Comparison of ENCODE assay signal across 8 cellular contexts in genomic region chr11:73308003-73308962, GRCh38. TPM values are rescaled to one million over a fixed set of nuclear protein-coding genes. Genes with fewer than 3 reads are reported as not detected.
DNase-seq lines count a peak whose midpoint lies in the region; ATAC-seq, FAIRE-seq and TF ChIP-seq lines count a peak whose summit lies in the region.

ARHGEF17 (plus strand) TSS chr11:73308276; CDS start chr11:73308639, 363 bp downstream.

- peak within 1 kb of the TSS; percentile 86 for H3K4me3 Mint-ChIP-seq in chondrocyte (ENCODE audit: unreplicated experiment)

- H3K36me3 ChIP-seq in HEK293 (ENCODE audit: control insufficient read depth in 2 of 2, insufficient read depth in 1 of 2, low read length in 2 of 2) (no peaks in the 10 kb centered on the region), small intestine (ENCODE audit: control insufficient read depth in 2 of 2, insufficient read depth in 2 of 2, low read length in 2 of 2) (no peaks in the 10 kb centered on the region)

- H3K27ac ChIP-seq in HEK293 (ENCODE audit: extremely low read depth, low read depth, low read length), result peak within 1 kb of the TSS; percentile 80
- peak within 1 kb of the TSS; percentile 13 to 95 for H3K27ac ChIP-seq in small intestine (ENCODE audit: low read depth in 1 of 2, low read length in 1 of 2)

- H3K4me1 ChIP-seq in HEK293 (ENCODE audit: control insufficient read depth, insufficient read depth, low read length), result 0 out of 2 replicates have a peak, but pooled peaks cover 3% of the 10 kb centered on the region
- no peaks in the 10 kb centered on the region for H3K4me1 ChIP-seq in small intestine (ENCODE audit: control insufficient read depth in 2 of 2, insufficient read depth in 1 of 2, low read depth in 1 of 2, low read length in 1 of 2)

- TF ChIP-seq CTCF in GM12864 (IDR thresholded peaks at IDR 0.05; ENCODE audit: low read depth, low read length, missing control alignments) (no peak), HEK293 (tag by site-specific recombination; IDR thresholded peaks at IDR 0.05) (no peak), chondrocyte (IDR thresholded peaks at IDR 0.05) (no peak)

- POLR2A ChIA-PET in HEK293 (lab: Yijun Ruan, JAX), result interaction anchor here (0.6 to 3.6 kb wide), 18 partner anchors 9 to 863 kb away, joined by 3 to 32 read pairs (median 6); partner anchors contain the start of genes C2CD3, PPME1 and RELT

- H3K4me1 Mint-ChIP-seq in chondrocyte (ENCODE audit: low read depth), result peaks cover 45% of the 10 kb centered on the region

- H3K27me3 Mint-ChIP-seq in chondrocyte (ENCODE audit: low read depth), result no peaks in the 10 kb centered on the region

- 0 to 1% (median 1%) methylated on average over 75 to 105 of the region's 105 CpGs for WGBS in small intestine, 3 donors

- H3K4me3 ChIP-seq in GM12864 (ENCODE audit: low read depth, low read length) (peak within 1 kb of the TSS; percentile 77), HEK293 (ENCODE audit: low read depth, low read length) (peak within 1 kb of the TSS; percentile 57), small intestine (ENCODE audit: low read depth in 1 of 2, low read length in 2 of 2) (peak within 1 kb of the TSS; percentile 52 to 60)

- H3K27me3 ChIP-seq in small intestine (ENCODE audit: control insufficient read depth in 2 of 2, insufficient read depth in 2 of 2, low read length in 2 of 2), result no peaks in the 10 kb centered on the region

- H3K36me3 Mint-ChIP-seq in chondrocyte (ENCODE audit: low read depth), result peaks cover 6% of the 10 kb centered on the region

- DNase-seq in GM12864 (ENCODE audit: low read depth), result no peak
- DNase-seq in NCI-H1048 (lab: John Stamatoyannopoulos, UW), result peak; percentile 72
- peak; percentile 29 for DNase-seq in T-helper 22 cell (ENCODE audit: low read depth)
- DNase-seq in chondrocyte (ENCODE audit: low spot score), result no peak
- DNase-seq in iris pigment epithelial cell (ENCODE audit: low read depth), result peak; percentile 80
- no peak for DNase-seq in small intestine

- ATAC-seq in GM21717 (IDR thresholded peaks at IDR 0.05; ENCODE audit: unreplicated experiment), result no peak

- H3K9me3 ChIP-seq in HEK293 (ENCODE audit: control insufficient read depth, insufficient read depth, low read depth, low read length) (no peaks in the 10 kb centered on the region), small intestine (ENCODE audit: control insufficient read depth, low read depth) (no peaks in the 10 kb centered on the region)

- peak within 1 kb of the TSS; percentile 85 for H3K27ac Mint-ChIP-seq in chondrocyte (ENCODE audit: unreplicated experiment)

- no peaks in the 10 kb centered on the region for H3K9me3 Mint-ChIP-seq in chondrocyte (ENCODE audit: low read depth)

- FAIRE-seq in small intestine (lab: Jason Lieb, UNC), result no peak

- CTCF ChIA-PET in HEK293 (lab: Yijun Ruan, JAX), result interaction anchor here (0.6 to 6.7 kb wide), 17 partner anchors 9 to 514 kb away, joined by 3 to 185 read pairs (median 10); no protein-coding TSS in a partner anchor

TF ChIP-seq in HEK293, 187 proteins besides CTCF, POLR2A, EP300 and RAD21 (continues in another document):
- TF ChIP-seq ZNF585B (tag by site-specific recombination; IDR thresholded peaks at IDR 0.05), result no peak
- TF ChIP-seq, protein P1, sequence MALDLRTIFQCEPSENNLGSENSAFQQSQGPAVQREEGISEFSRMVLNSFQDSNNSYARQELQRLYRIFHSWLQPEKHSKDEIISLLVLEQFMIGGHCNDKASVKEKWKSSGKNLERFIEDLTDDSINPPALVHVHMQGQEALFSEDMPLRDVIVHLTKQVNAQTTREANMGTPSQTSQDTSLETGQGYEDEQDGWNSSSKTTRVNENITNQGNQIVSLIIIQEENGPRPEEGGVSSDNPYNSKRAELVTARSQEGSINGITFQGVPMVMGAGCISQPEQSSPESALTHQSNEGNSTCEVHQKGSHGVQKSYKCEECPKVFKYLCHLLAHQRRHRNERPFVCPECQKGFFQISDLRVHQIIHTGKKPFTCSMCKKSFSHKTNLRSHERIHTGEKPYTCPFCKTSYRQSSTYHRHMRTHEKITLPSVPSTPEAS (tag by site-specific recombination; IDR thresholded peaks at IDR 0.05), result no peak; the same call in 1 of the 2 replicates
- TF ChIP-seq PRDM6 (tag by site-specific recombination; IDR thresholded peaks at IDR 0.05), result no peak
- TF ChIP-seq, protein P2, sequence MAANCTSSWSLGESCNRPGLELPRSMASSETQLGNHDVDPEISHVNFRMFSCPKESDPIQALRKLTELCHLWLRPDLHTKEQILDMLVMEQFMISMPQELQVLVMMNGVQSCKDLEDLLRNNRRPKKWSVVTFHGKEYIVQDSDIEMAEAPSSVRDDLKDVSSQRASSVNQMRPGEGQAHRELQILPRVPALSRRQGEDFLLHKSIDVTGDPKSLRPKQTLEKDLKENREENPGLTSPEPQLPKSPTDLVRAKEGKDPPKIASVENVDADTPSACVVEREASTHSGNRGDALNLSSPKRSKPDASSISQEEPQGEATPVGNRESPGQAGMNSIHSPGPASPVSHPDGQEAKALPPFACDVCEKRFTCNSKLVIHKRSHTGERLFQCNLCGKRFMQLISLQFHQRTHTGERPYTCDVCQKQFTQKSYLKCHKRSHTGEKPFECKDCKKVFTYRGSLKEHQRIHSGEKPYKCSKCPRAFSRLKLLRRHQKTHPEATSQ (tag by site-specific recombination; IDR thresholded peaks at IDR 0.05), result no peak
- TF ChIP-seq ZNF10 (tag by site-specific recombination; IDR thresholded peaks at IDR 0.05), result no peak
- TF ChIP-seq ZBTB21 (tag by site-specific recombination; IDR thresholded peaks at IDR 0.05), result no peak
- TF ChIP-seq ZNF335 (tag by site-specific recombination; conservative IDR thresholded peaks at IDR 0.05), result peak; percentile 57
- no peak for TF ChIP-seq HOXD13 (CRISPR knock-in tag; IDR thresholded peaks at IDR 0.05; ENCODE audit: borderline replicate concordance)
- peak; percentile 90 for TF ChIP-seq PRDM10 (tag by site-specific recombination; IDR thresholded peaks at IDR 0.05)
- TF ChIP-seq ZNF837 (tag by site-specific recombination; IDR thresholded peaks at IDR 0.05), result no peak
- TF ChIP-seq ZNF571 (tag by site-specific recombination; IDR thresholded peaks at IDR 0.05), result no peak
- no peak for TF ChIP-seq FEZF1 (tag by site-specific recombination; IDR thresholded peaks at IDR 0.05)
- TF ChIP-seq, protein P3, sequence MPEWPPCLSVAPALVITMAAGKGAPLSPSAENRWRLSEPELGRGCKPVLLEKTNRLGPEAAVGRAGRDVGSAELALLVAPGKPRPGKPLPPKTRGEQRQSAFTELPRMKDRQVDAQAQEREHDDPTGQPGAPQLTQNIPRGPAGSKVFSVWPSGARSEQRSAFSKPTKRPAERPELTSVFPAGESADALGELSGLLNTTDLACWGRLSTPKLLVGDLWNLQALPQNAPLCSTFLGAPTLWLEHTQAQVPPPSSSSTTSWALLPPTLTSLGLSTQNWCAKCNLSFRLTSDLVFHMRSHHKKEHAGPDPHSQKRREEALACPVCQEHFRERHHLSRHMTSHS (tag by site-specific recombination; IDR thresholded peaks at IDR 0.05), result no peak
- TF ChIP-seq YY1 (tag by site-specific recombination; IDR thresholded peaks at IDR 0.05), result no peak
- TF ChIP-seq ZNF140 (tag by site-specific recombination; IDR thresholded peaks at IDR 0.05), result no peak
- TF ChIP-seq KLF7 (tag by site-specific recombination; IDR thresholded peaks at IDR 0.05; ENCODE audit: borderline replicate concordance), result 0 out of 2 replicates have a peak, but pooled peaks have one; percentile 12
- peak; percentile 33; the same call in 1 of the 2 replicates for TF ChIP-seq ZNF501 (tag by site-specific recombination; IDR thresholded peaks at IDR 0.05)

RNA-seq across cellular contexts. Expression of gene ARHGEF17, which starts in this region (rescaled TPM):
- total RNA-seq in chondrocyte, result 82.4 to 114 TPM (median 113 TPM) in 3 replicates
- 10 to 100 TPM in 1 of 3 donors, 1 to 10 TPM in 1, under 1 TPM in 1; 0.67 to 11.6 (median 1.4) TPM for polyA plus RNA-seq in small intestine

Comparison
In these comparisons a context has a peak if more than half of its experiments do, and no peak if none do; other contexts are left out.
1. DNase-seq: peak in NCI-H1048 (single experiment), T-helper 22 cell (single experiment) and iris pigment epithelial cell (single experiment); none in GM12864 (single experiment), chondrocyte (single experiment) and small intestine (single experiment).
2. Peak in every context shown above with its lines, with median percentiles within 50 percentile points of each other: H3K4me3 ChIP-seq.